ENCODE assay signal across 13 cellular contexts in the genomic region with DNA sequence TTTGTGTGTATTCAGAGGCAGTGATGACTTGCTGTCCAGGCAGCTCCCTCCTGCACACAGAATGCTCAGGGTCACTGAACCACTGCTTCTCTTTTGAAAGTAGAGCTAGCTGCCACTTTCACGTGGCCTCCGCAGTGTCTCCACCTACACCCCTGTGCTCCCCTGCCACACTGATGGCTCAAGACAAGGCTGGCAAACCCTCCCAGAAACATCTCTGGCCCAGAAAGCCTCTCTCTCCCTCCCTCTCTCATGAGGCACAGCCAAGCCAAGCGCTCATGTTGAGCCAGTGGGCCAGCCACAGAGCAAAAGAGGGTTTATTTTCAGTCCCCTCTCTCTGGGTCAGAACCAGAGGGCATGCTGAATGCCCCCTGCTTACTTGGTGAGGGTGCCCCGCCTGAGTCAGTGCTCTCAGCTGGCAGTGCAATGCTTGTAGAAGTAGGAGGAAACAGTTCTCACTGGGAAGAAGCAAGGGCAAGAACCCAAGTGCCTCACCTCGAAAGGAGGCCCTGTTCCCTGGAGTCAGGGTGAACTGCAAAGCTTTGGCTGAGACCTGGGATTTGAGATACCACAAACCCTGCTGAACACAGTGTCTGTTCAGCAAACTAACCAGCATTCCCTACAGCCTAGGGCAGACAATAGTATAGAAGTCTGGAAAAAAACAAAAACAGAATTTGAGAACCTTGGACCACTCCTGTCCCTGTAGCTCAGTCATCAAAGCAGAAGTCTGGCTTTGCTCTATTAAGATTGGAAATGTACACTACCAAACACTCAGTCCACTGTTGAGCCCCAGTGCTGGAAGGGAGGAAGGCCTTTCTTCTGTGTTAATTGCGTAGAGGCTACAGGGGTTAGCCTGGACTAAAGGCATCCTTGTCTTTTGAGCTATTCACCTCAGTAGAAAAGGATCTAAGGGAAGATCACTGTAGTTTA. TPM values are rescaled to one million over a fixed set of nuclear protein-coding genes. Genes with fewer than 3 reads are reported as not detected.
A peak's percentile ranks its signal among the peaks of the same experiment; 100 is the strongest.
DNase-seq lines count a peak whose midpoint lies in the region; TF ChIP-seq lines count a peak whose summit lies in the region.
"Had no signal": no experiment of that assay in that cellular context is flagged by ENCODE, and none has a peak within 500 bp of the region (broad histone marks: within the 10 kb centered on the region; RNA-seq: fewer than 3 reads in every experiment).

No MANE protein-coding gene starts in this region.

- no peaks in the 10 kb centered on the region for H3K79me2 ChIP-seq in parathyroid adenoma

- CTCF ChIA-PET in Caco-2 (lab: Charles Lee), result interaction anchor here (1.1 kb wide), 1 partner anchor 20 kb away, joined by 3 read pairs; no protein-coding TSS in a partner anchor
- CTCF ChIA-PET in RWPE1 (lab: Yijun Ruan, JAX), result interaction anchor here (1.0 kb wide), 1 partner anchor 71 kb away, joined by 3 read pairs; no protein-coding TSS in a partner anchor

- TF ChIP-seq CTCF in Caco-2 (IDR thresholded peaks at IDR 0.05; ENCODE audit: insufficient read depth in 1 of 2, low read depth in 1 of 2, low read length in 1 of 2, severe bottlenecking in 1 of 2, unreplicated experiment in 1 of 2) (no peak), RWPE1 (conservative IDR thresholded peaks at IDR 0.05; ENCODE audit: low read depth) (no peak), endothelial cell (IDR thresholded peaks at IDR 0.05; ENCODE audit: unreplicated experiment) (no peak), parathyroid adenoma (IDR thresholded peaks at IDR 0.05) (no peak), tibial artery (IDR thresholded peaks at IDR 0.05) (no peak)

- H3K27ac ChIP-seq in RWPE1, result peak overlapping the region; percentile 87
- H3K27ac ChIP-seq in parathyroid adenoma, result peak overlapping the region; percentile 75
- H3K27ac ChIP-seq in tibial artery, result no peak overlapping the region
- H3K27ac ChIP-seq: vagina had no signal

- DNase-seq in Caco-2 (no peak), RWPE1 (ENCODE audit: low spot score) (no peak), endothelial cell (ENCODE audit: low spot score) (no peak), tibial artery (no peak), AG08395 (ENCODE audit: low spot score) (no peak)
- DNase-seq in stimulated activated CD4-positive, alpha-beta T cell treated with anti-CD3 and anti-CD28 coated beads, Interleukin-2, amount 100 ng/mL, for 48 hours, result no peak
- DNase-seq in activated naive CD8-positive, alpha-beta T cell treated with anti-CD3 and anti-CD28 coated beads for 36 hours, result no peak
- DNase-seq: CD8-positive, alpha-beta T cell; NCI-H2171 treated with DMSO at 0.1 percent for 48 hours had no signal

- no TSS peak for BruUV-seq in Caco-2 (replicated peaks; lab: Mats Ljungman, UMichigan)

- no peak overlapping the region for H3K9ac ChIP-seq in parathyroid adenoma

- peaks cover 1% of the 10 kb centered on the region for H3K9me3 Mint-ChIP-seq in Caco-2 (ENCODE audit: unreplicated experiment)
- H3K9me3 Mint-ChIP-seq in endothelial cell (ENCODE audit: unreplicated experiment), result no peaks in the 10 kb centered on the region
- no peaks in the 10 kb centered on the region for H3K9me3 Mint-ChIP-seq in activated naive CD8-positive, alpha-beta T cell treated with anti-CD3 and anti-CD28 coated beads for 36 hours
- H3K9me3 Mint-ChIP-seq: CD8-positive, alpha-beta T cell had no signal

- no peak overlapping the region for H3K4me2 ChIP-seq in parathyroid adenoma (ENCODE audit: low read length)

- H3K4me1 ChIP-seq in Caco-2 (peaks cover 41% of the 10 kb centered on the region), parathyroid adenoma (peaks cover 35% of the 10 kb centered on the region), tibial artery (peaks cover 0 to 18% (median 10%) of the 10 kb centered on the region in 4 donors)

- H3K4me3 ChIP-seq in Caco-2 (ENCODE audit: low read depth, low read length) (no peak overlapping the region), parathyroid adenoma (ENCODE audit: low read depth, low read length) (no peak overlapping the region), tibial artery (no peak overlapping the region)
- H3K4me3 ChIP-seq: vagina had no signal

- peak overlapping the region; percentile 67 for H2AFZ ChIP-seq in parathyroid adenoma

- H3K27me3 Mint-ChIP-seq in Caco-2 (ENCODE audit: insufficient read depth, unreplicated experiment) (no peaks in the 10 kb centered on the region), endothelial cell (ENCODE audit: unreplicated experiment) (peaks cover 4% of the 10 kb centered on the region)
- H3K27me3 Mint-ChIP-seq in activated naive CD8-positive, alpha-beta T cell treated with anti-CD3 and anti-CD28 coated beads for 36 hours, result no peaks in the 10 kb centered on the region

- peaks cover 60% of the 10 kb centered on the region for H3K36me3 Mint-ChIP-seq in Caco-2 (ENCODE audit: insufficient read depth, unreplicated experiment)
- peaks cover 52% of the 10 kb centered on the region for H3K36me3 Mint-ChIP-seq in endothelial cell (ENCODE audit: low read depth, unreplicated experiment)
- H3K36me3 Mint-ChIP-seq in activated naive CD8-positive, alpha-beta T cell treated with anti-CD3 and anti-CD28 coated beads for 36 hours, result peaks cover 57% of the 10 kb centered on the region

- peaks cover 2% of the 10 kb centered on the region; the same call in 1 of the 2 replicates for H3K36me3 ChIP-seq in Caco-2 (ENCODE audit: control insufficient read depth, insufficient read depth, low read length)
- H3K36me3 ChIP-seq in parathyroid adenoma (ENCODE audit: control insufficient read depth, insufficient read depth, low read length), result no peaks in the 10 kb centered on the region
- peaks cover 0 to 10% (median 0%) of the 10 kb centered on the region in 3 donors for H3K36me3 ChIP-seq in tibial artery

- no peaks in the 10 kb centered on the region for H3K9me3 ChIP-seq in Caco-2
- no peaks in the 10 kb centered on the region for H3K9me3 ChIP-seq in parathyroid adenoma (ENCODE audit: control insufficient read depth, low read length)
- no peaks in the 10 kb centered on the region for H3K9me3 ChIP-seq in tibial artery
- H3K9me3 ChIP-seq: vagina had no signal

- POLR2A ChIA-PET in Caco-2 (lab: Charles Lee), result no interaction called here
- POLR2A ChIA-PET in RWPE1 (lab: Yijun Ruan, JAX; ENCODE audit: low non-redundant PET), result interaction anchor here (0.6 to 0.7 kb wide), 2 partner anchors 11 to 98 kb away, joined by 3 to 4 read pairs; no protein-coding TSS in a partner anchor

- intact Hi-C loops in Caco-2 (cut with micrococcal nuclease; ENCODE audit: unreplicated experiment), result no loop called here
- intact Hi-C loops in tibial artery (cut with DNase I; ENCODE audit: low total_unique reads), result no loop called here

- H3K4me3 Mint-ChIP-seq in Caco-2 (ENCODE audit: unreplicated experiment) (no peak overlapping the region), endothelial cell (ENCODE audit: unreplicated experiment) (peak overlapping the region; percentile 9)
- no peak overlapping the region for H3K4me3 Mint-ChIP-seq in activated naive CD8-positive, alpha-beta T cell treated with anti-CD3 and anti-CD28 coated beads for 36 hours
- H3K4me3 Mint-ChIP-seq: CD8-positive, alpha-beta T cell had no signal

- H3K27me3 ChIP-seq in Caco-2 (replicated peaks; ENCODE audit: control insufficient read depth, insufficient read depth, low read length) (no peaks in the 10 kb centered on the region), parathyroid adenoma (ENCODE audit: control insufficient read depth, insufficient read depth, low read length) (no peaks in the 10 kb centered on the region), tibial artery (no peaks in the 10 kb centered on the region)
- H3K27me3 ChIP-seq: vagina had no signal

- peaks cover 40% of the 10 kb centered on the region for H3K4me1 Mint-ChIP-seq in Caco-2 (ENCODE audit: low read depth, unreplicated experiment)
- H3K4me1 Mint-ChIP-seq in endothelial cell (ENCODE audit: unreplicated experiment), result peaks cover 50% of the 10 kb centered on the region
- peaks cover 20% of the 10 kb centered on the region for H3K4me1 Mint-ChIP-seq in activated naive CD8-positive, alpha-beta T cell treated with anti-CD3 and anti-CD28 coated beads for 36 hours

- H3K27ac Mint-ChIP-seq in Caco-2 (ENCODE audit: unreplicated experiment) (peak overlapping the region; percentile 76), endothelial cell (ENCODE audit: unreplicated experiment) (peak overlapping the region; percentile 57)
- H3K27ac Mint-ChIP-seq in activated naive CD8-positive, alpha-beta T cell treated with anti-CD3 and anti-CD28 coated beads for 36 hours, result no peak overlapping the region
- H3K27ac Mint-ChIP-seq: CD8-positive, alpha-beta T cell had no signal

RNA-seq across cellular contexts. Expression of a gene that starts 15.8 kb away (rescaled TPM):
- total RNA-seq in Caco-2 (2022), result 449 and 457 TPM in 2 replicates
- total RNA-seq in endothelial cell (ENCODE audit: unreplicated experiment), result 627 TPM
- 100 to 1,000 TPM; 231 to 232 TPM for total RNA-seq in activated naive CD8-positive, alpha-beta T cell treated with anti-CD3 and anti-CD28 coated beads for 36 hours

RNA-seq across cellular contexts. Expression of a gene that starts 32.8 kb away (rescaled TPM):
- 0.19 TPM in 1 of 2 replicates, not detected in the other for total RNA-seq in Caco-2 (2022)
- total RNA-seq in endothelial cell (ENCODE audit: unreplicated experiment), result 0.44 TPM
- total RNA-seq in activated naive CD8-positive, alpha-beta T cell treated with anti-CD3 and anti-CD28 coated beads for 36 hours, result not detected
- total RNA-seq: lung microvascular endothelial cell, RPMI7951, vagina had no signal

Comparison
In these comparisons a context has a peak if more than half of its experiments do, and no peak if none do; other contexts are left out.
1. H3K27ac ChIP-seq: peak in RWPE1 (single experiment) and parathyroid adenoma (single experiment); none in tibial artery (0 of 2).